In genomic region chr13:53201454-53202225, GRCh38 we compare ENCODE assay signal across 11 cellular contexts.
A peak's percentile ranks its signal among the peaks of the same experiment; 100 is the strongest.
DNase-seq lines count a peak whose midpoint lies in the region; ATAC-seq, FAIRE-seq and TF ChIP-seq lines count a peak whose summit lies in the region.
"Had no signal": no experiment of that assay in that cellular context is flagged by ENCODE, and none has a peak within 500 bp of the region (broad histone marks: within the 10 kb centered on the region; RNA-seq: fewer than 3 reads in every experiment).

No MANE protein-coding gene starts in this region.

- peak; percentile 76 to 89 (median 85) for ATAC-seq in pancreas
- no peak for ATAC-seq in HG02678 (IDR thresholded peaks at IDR 0.05; ENCODE audit: unreplicated experiment)
- ATAC-seq in HG03565 (IDR thresholded peaks at IDR 0.05; ENCODE audit: unreplicated experiment) = no peak

- intact Hi-C loops in head of caudate nucleus (cut with DNase I) = no loop called here
- intact Hi-C loops in pancreas (cut with DNase I) = no loop called here

- H3K9me3 ChIP-seq in pancreas = no peaks in the 10 kb centered on the region

- no peak for FAIRE-seq in pancreas (lab: Jason Lieb, UNC)
- FAIRE-seq: RCC 7860 had no signal

- H3K27me3 ChIP-seq in pancreas = peaks cover 0 to 26% (median 8%) of the 10 kb centered on the region in 4 donors

- no peaks in the 10 kb centered on the region for H3K36me3 ChIP-seq in pancreas

- peak; percentile 3 for DNase-seq in EL
- DNase-seq in NCI-H2196 (lab: John Stamatoyannopoulos, UW; ENCODE audit: unreplicated experiment) = peak; percentile 50
- peak in 35 of 42 donors; percentile 11 to 72 (median 45) for DNase-seq in head of caudate nucleus
- peak in 5 of 6 donors; percentile 20 to 80 (median 40) for DNase-seq in pancreas
- DNase-seq in NCI-H1694 (lab: John Stamatoyannopoulos, UW) = no peak
- no peak for DNase-seq in COR-L47 (lab: John Stamatoyannopoulos, UW)
- DNase-seq: GF-D8, Kasumi-1 had no signal

- H3K4me3 ChIP-seq in pancreas = peak overlapping the region in 1 of 4 donors; percentile 12

- H3K4me1 ChIP-seq in pancreas = no peaks in the 10 kb centered on the region

- TF ChIP-seq CTCF in pancreas (IDR thresholded peaks at IDR 0.05) = peak; percentile 7 to 33 (median 24)

- 15% methylated on average over 74 of the region's 74 CpGs for WGBS in pancreas, 2 donors

- no peak overlapping the region for H3K27ac ChIP-seq in pancreas

Comparison
In these comparisons a context has a peak if more than half of its experiments do, and no peak if none do; other contexts are left out.
1. DNase-seq: peak in EL (single experiment), NCI-H2196 (single experiment), head of caudate nucleus (35 of 42) and pancreas (5 of 6); none in NCI-H1694 (single experiment) and COR-L47 (single experiment).
2. ATAC-seq: peak in pancreas (4 of 4); none in HG02678 (single experiment) and HG03565 (single experiment).